In genomic region chr4:85475631-85476233, GRCh38 we compare ENCODE assay signal across 8 cellular contexts. TPM values are rescaled to one million over a fixed set of nuclear protein-coding genes. Genes with fewer than 3 reads are reported as not detected.
DNase-seq lines count a peak whose midpoint lies in the region; ATAC-seq, FAIRE-seq and TF ChIP-seq lines count a peak whose summit lies in the region.

No MANE protein-coding gene starts in this region.

- H3K4me2 ChIP-seq in SK-N-SH (no peak overlapping the region), HepG2 (ENCODE audit: low read depth, low read length) (0 out of 2 replicates have a peak overlapping the region, but pooled peaks have one; percentile 71)

- BruUV-seq in HepG2 (replicated peaks; lab: Mats Ljungman, UMichigan) = no TSS peak

- no peaks in the 10 kb centered on the region for H3K9me2 ChIP-seq in SK-N-SH

- H3K9ac ChIP-seq in SK-N-SH = no peak overlapping the region
- H3K9ac ChIP-seq in HepG2 (ENCODE audit: insufficient read depth, low read depth, low read length) = no peak overlapping the region

- TF ChIP-seq RAD21 in SK-N-SH (IDR thresholded peaks at IDR 0.05; ENCODE audit: low read length) = no peak
- TF ChIP-seq RAD21 in HepG2 (CRISPR knock-in tag; IDR thresholded peaks at IDR 0.05) = no peak

- TF ChIP-seq CTCF in SK-N-SH (IDR thresholded peaks at IDR 0.05) (no peak), bronchial epithelial cell (IDR thresholded peaks at IDR 0.05; ENCODE audit: insufficient read depth, low read length, severe bottlenecking) (no peak), HepG2 (CRISPR knock-in tag; IDR thresholded peaks at IDR 0.05) (no peak)

- TF ChIP-seq EP300 in SK-N-SH (IDR thresholded peaks at IDR 0.05; ENCODE audit: borderline replicate concordance in 1 of 2, low read depth in 1 of 2, low read length in 1 of 2) = no peak
- no peak for TF ChIP-seq EP300 in HepG2 (IDR thresholded peaks at IDR 0.05; ENCODE audit: low read depth in 2 of 2, low read length in 2 of 2)
- no peak for TF ChIP-seq EP300 in HepG2 (CRISPR knock-in tag; IDR thresholded peaks at IDR 0.05; ENCODE audit: borderline replicate concordance)

- H4K20me1 ChIP-seq in SK-N-SH (ENCODE audit: insufficient read depth) (no peaks in the 10 kb centered on the region), HepG2 (ENCODE audit: insufficient read depth, low read length) (no peaks in the 10 kb centered on the region)

- POLR2A ChIA-PET in SK-N-SH (lab: Yijun Ruan, JAX) = no interaction called here
- POLR2A ChIA-PET in HepG2 (lab: Yijun Ruan, JAX) = no interaction called here

- H3K27ac ChIP-seq in SK-N-SH (ENCODE audit: low read depth in 2 of 2, low read length in 1 of 2) (no peak overlapping the region), HepG2 (ENCODE audit: extremely low read length, insufficient read depth, low read length) (no peak overlapping the region), urinary bladder (ENCODE audit: low read depth) (no peak overlapping the region)

- peak overlapping the region in 1 of 2 experiments; percentile 32; a peak in 2 of 4 replicates for H3K4me3 ChIP-seq in SK-N-SH (ENCODE audit: low read depth in 2 of 2, low read length in 1 of 2)
- H3K4me3 ChIP-seq in bronchial epithelial cell (ENCODE audit: low read depth, low read length) = peak overlapping the region; percentile 77
- H3K4me3 ChIP-seq in HepG2 (replicated peaks in 1 of 3; ENCODE audit: insufficient read depth in 1 of 3, low read depth in 2 of 3, low read length in 3 of 3) = peak overlapping the region in 2 of 3 experiments; percentile 47 to 65; a peak in 2 of 6 replicates
- H3K4me3 ChIP-seq in urinary bladder (ENCODE audit: low read depth, low read length) = peak overlapping the region; percentile 42

- H2AFZ ChIP-seq in SK-N-SH (ENCODE audit: low read depth) (no peak overlapping the region), HepG2 (ENCODE audit: low read length) (no peak overlapping the region)

- no peaks in the 10 kb centered on the region for H3K9me3 ChIP-seq in SK-N-SH
- H3K9me3 ChIP-seq in HepG2 (ENCODE audit: low read length) = no peaks in the 10 kb centered on the region

- CTCF ChIA-PET in SK-N-SH (lab: Yijun Ruan, JAX) (interaction anchor here (1.0 to 1.5 kb wide), 3 partner anchors 14 to 1277 kb away, joined by 3 to 4 read pairs (median 3); no protein-coding TSS in a partner anchor), HepG2 (lab: Yijun Ruan, JAX; ENCODE audit: low intra/inter-chr PET ratio, low total read pairs) (no interaction called here)

- peaks cover 4% of the 10 kb centered on the region for H3F3A ChIP-seq in SK-N-SH (replicated peaks; ENCODE audit: insufficient read depth)

- H3K4me1 ChIP-seq in SK-N-SH (ENCODE audit: control insufficient read depth in 1 of 2, insufficient read depth in 2 of 2, low read depth in 1 of 2, low read length in 1 of 2) (no peaks in the 10 kb centered on the region; a peak in 2 of 4 replicates), HepG2 (ENCODE audit: insufficient read depth, low read length) (peaks cover 11% of the 10 kb centered on the region), urinary bladder (ENCODE audit: insufficient read depth) (peaks cover 1% of the 10 kb centered on the region)

- TF ChIP-seq POLR2A in HepG2 (IDR thresholded peaks at IDR 0.05; ENCODE audit: insufficient read depth in 1 of 2, low read depth in 2 of 2, low read length in 2 of 2) = no peak

- in situ Hi-C loops in HepG2 (cut with HindIII; ENCODE audit: extremely low pct_ligation_motif_present, low pct_unique_long_range_greater_than_20kb) = no loop called here

- H3K27me3 ChIP-seq in SK-N-SH (ENCODE audit: insufficient read depth) (no peaks in the 10 kb centered on the region), bronchial epithelial cell (ENCODE audit: control insufficient read depth, insufficient read depth, low read length) (no peaks in the 10 kb centered on the region), HepG2 (ENCODE audit: control insufficient read depth in 1 of 2, insufficient read depth in 2 of 2, low read length in 2 of 2) (peaks cover 0 to 12% of the 10 kb centered on the region in 2 experiments; a peak in 1 of 5 replicates)

- no peaks in the 10 kb centered on the region for H3K79me2 ChIP-seq in SK-N-SH (ENCODE audit: insufficient read depth)
- no peaks in the 10 kb centered on the region for H3K79me2 ChIP-seq in HepG2 (ENCODE audit: insufficient read depth, low read length)

- no peaks in the 10 kb centered on the region for H3K36me3 ChIP-seq in SK-N-SH (replicated peaks in 1 of 2; ENCODE audit: control insufficient read depth in 1 of 2, insufficient read depth in 2 of 2, low read length in 1 of 2)
- H3K36me3 ChIP-seq in bronchial epithelial cell (ENCODE audit: control insufficient read depth, insufficient read depth, low read length) = no peaks in the 10 kb centered on the region
- H3K36me3 ChIP-seq in HepG2 (replicated peaks in 1 of 2; ENCODE audit: control insufficient read depth in 1 of 2, insufficient read depth in 2 of 2, low read length in 2 of 2) = no peaks in the 10 kb centered on the region
- H3K36me3 ChIP-seq in urinary bladder (ENCODE audit: insufficient read depth) = no peaks in the 10 kb centered on the region

- no peak for DNase-seq in SK-N-SH
- no peak for DNase-seq in bronchial epithelial cell (ENCODE audit: low read depth)
- DNase-seq in HepG2 (ENCODE audit: low spot score) = no peak
- DNase-seq in activated T-cell treated with anti-CD3 and anti-CD28 coated beads for 4 hours = no peak
- no peak for DNase-seq in putamen (ENCODE audit: low spot score)

- 13% methylated on average over 10 of the region's 21 CpGs for WGBS in SK-N-SH (ENCODE audit: low lambda C conversion rate)
- WGBS in HepG2 (ENCODE audit: low lambda C conversion rate) = 5% methylated on average over 14 of the region's 21 CpGs
- WGBS in urinary bladder = 5% methylated on average over 15 of the region's 21 CpGs

- FAIRE-seq in bronchial epithelial cell (lab: Jason Lieb, UNC) (no peak), HepG2 (lab: Jason Lieb, UNC) (no peak)

- ATAC-seq in SK-N-SH treated with all-trans-retinoic acid at 6 μM for 48 hours (peak; percentile 19; the same call in 1 of the 3 replicates), HepG2 (no peak), HG03520 (IDR thresholded peaks at IDR 0.05; ENCODE audit: unreplicated experiment) (no peak)

- intact Hi-C loops in HepG2 (cut with micrococcal nuclease; ENCODE audit: unreplicated experiment) = loop anchor here (5.0 kb wide), 1 partner anchor 37 kb away; no protein-coding TSS in a partner anchor

TF ChIP-seq in SK-N-SH treated with all-trans-retinoic acid at 6 μM for 48 hours, 23 proteins besides CTCF, POLR2A, EP300 and RAD21 (continues in another document):
- TF ChIP-seq ZC3H10 (CRISPR knock-in tag; IDR thresholded peaks at IDR 0.05) = no peak
- TF ChIP-seq GLIS3 (CRISPR knock-in tag; IDR thresholded peaks at IDR 0.05) = no peak
- no peak for TF ChIP-seq TOX (CRISPR knock-in tag; IDR thresholded peaks at IDR 0.05; ENCODE audit: borderline replicate concordance)
- TF ChIP-seq SNAI2 (CRISPR knock-in tag; IDR thresholded peaks at IDR 0.05) = no peak

TF ChIP-seq in SK-N-SH, 30 proteins besides CTCF, POLR2A, EP300 and RAD21 (continues in another document):
- TF ChIP-seq RXRA (IDR thresholded peaks at IDR 0.05; ENCODE audit: borderline replicate concordance, low read depth) (no peak), USF1 (IDR thresholded peaks at IDR 0.05; ENCODE audit: borderline replicate concordance, low read depth) (no peak)

TF ChIP-seq in HepG2, 621 proteins besides CTCF, POLR2A, EP300 and RAD21:
- TF ChIP-seq SP1 (IDR thresholded peaks at IDR 0.05) = no peak
- TF ChIP-seq SP1 (CRISPR knock-in tag; IDR thresholded peaks at IDR 0.05) = no peak
- TF ChIP-seq PBX3 (CRISPR knock-in tag; IDR thresholded peaks at IDR 0.05; ENCODE audit: borderline replicate concordance) = no peak
- no peak for TF ChIP-seq ZNF674 (CRISPR knock-in tag; IDR thresholded peaks at IDR 0.05; ENCODE audit: low read depth)
- no peak for TF ChIP-seq SMC3 (IDR thresholded peaks at IDR 0.05; ENCODE audit: low read length)

RNA-seq across cellular contexts. Expression of gene ARHGAP24, which starts 0.8 kb away (rescaled TPM):
- 1.4 and 1.6 TPM in 2 replicates for polyA plus RNA-seq in SK-N-SH (2012; rRNA removed)
- polyA plus RNA-seq in SK-N-SH (2012; cell fraction: cytosol; rRNA removed) = 1.2 and 1.5 TPM in 2 replicates
- polyA plus RNA-seq in SK-N-SH (2012; cell fraction: nucleus; rRNA removed) = 0.77 and 1.2 TPM in 2 replicates
- total RNA-seq in bronchial epithelial cell = 11.1 and 12.7 TPM in 2 replicates
- 0.22 and 0.55 TPM in 2 replicates for total RNA-seq in HepG2 (2016; rRNA removed; fragmentation: Illumina TruSeq; extraction: Trizol)
- total RNA-seq in HepG2 (2016; cell fraction: cytosol; rRNA removed; fragmentation: Illumina TruSeq; extraction: Trizol; ENCODE audit: low read depth) = not detected in 2 replicates
- 0.19 and 0.24 TPM in 2 replicates for total RNA-seq in HepG2 (2016; cell fraction: insoluble cytoplasmic fraction; rRNA removed; fragmentation: Illumina TruSeq; extraction: Trizol)
- total RNA-seq in HepG2 (2016; cell fraction: membrane; rRNA removed; fragmentation: Illumina TruSeq; extraction: Trizol) = not detected in 2 replicates
- 0.53 and 0.88 TPM in 2 replicates for total RNA-seq in HepG2 (2016; cell fraction: nucleus; rRNA removed; fragmentation: Illumina TruSeq; extraction: Trizol)
- polyA plus RNA-seq in HepG2 (2011; rRNA removed) = 0.05 and 0.07 TPM in 2 replicates
- polyA plus RNA-seq in HepG2 (2011; cell fraction: cytosol; rRNA removed) = 0.04 and 0.06 TPM in 2 replicates
- 0.16 TPM in 1 of 2 replicates, not detected in the other for polyA plus RNA-seq in HepG2 (2011; cell fraction: nucleus; rRNA removed)
- not detected in 2 replicates for polyA plus RNA-seq in HepG2 (2012)
- polyA plus RNA-seq in HepG2 (2016; cell fraction: cytosol; fragmentation: Illumina TruSeq; extraction: Trizol; ENCODE audit: low read depth) = not detected in 2 replicates
- 0.24 and 0.32 TPM in 2 replicates for polyA plus RNA-seq in HepG2 (2016; cell fraction: insoluble cytoplasmic fraction; fragmentation: Illumina TruSeq; extraction: Trizol; ENCODE audit: low read depth)
- polyA plus RNA-seq in HepG2 (2016; cell fraction: membrane; fragmentation: Illumina TruSeq; extraction: Trizol; ENCODE audit: low read depth) = not detected in 2 replicates
- 0.96 TPM in 1 of 2 replicates, not detected in the other for polyA plus RNA-seq in HepG2 (2016; cell fraction: nucleus; fragmentation: Illumina TruSeq; extraction: Trizol; ENCODE audit: insufficient read depth, low read depth)
- 0.58 TPM in 1 of 2 replicates, not detected in the other for polyA minus RNA-seq in HepG2 (2011; rRNA and poly(A)+ RNA removed; ENCODE audit: low replicate concordance)
- polyA minus RNA-seq in HepG2 (2011; cell fraction: cytosol; rRNA and poly(A)+ RNA removed) = not detected in 2 replicates
- polyA minus RNA-seq in HepG2 (2011; cell fraction: nucleus; rRNA and poly(A)+ RNA removed) = 0.77 and 0.99 TPM in 2 replicates
- total RNA-seq in urinary bladder = 81.0 TPM
- polyA plus RNA-seq in urinary bladder = 17.5 TPM
